ENCODE assay signal across 8 cellular contexts in genomic region chr11:102451693-102452460, GRCh38. TPM values are rescaled to one million over a fixed set of nuclear protein-coding genes. Genes with fewer than 3 reads are reported as not detected.
DNase-seq lines count a peak whose midpoint lies in the region; ATAC-seq and TF ChIP-seq lines count a peak whose summit lies in the region.

No MANE protein-coding gene starts in this region.

- H3K36me3 ChIP-seq in HUES48 (ENCODE audit: control insufficient read depth, insufficient read depth, low read length) (peaks cover 17% of the 10 kb centered on the region; the same call in 1 of the 2 replicates), thyroid gland (no peaks in the 10 kb centered on the region)

- H3K36me3 Mint-ChIP-seq in osteocyte (ENCODE audit: unreplicated experiment) = peaks cover 9% of the 10 kb centered on the region

- peak overlapping the region; percentile 85 for H3K4me3 ChIP-seq in HUES48 (ENCODE audit: low read depth, low read length)
- peak overlapping the region; percentile 37 to 85 (median 72) for H3K4me3 ChIP-seq in thyroid gland (replicated peaks in 1 of 3)

- TF ChIP-seq POLR2A in thyroid gland (IDR thresholded peaks at IDR 0.05) = peak in 1 of 2 donors; percentile 79

- TF ChIP-seq CTCF in osteocyte (IDR thresholded peaks at IDR 0.05) = peak; percentile 32
- no peak for TF ChIP-seq CTCF in thyroid gland (IDR thresholded peaks at IDR 0.05)

- peaks cover 64% of the 10 kb centered on the region for H3K4me1 Mint-ChIP-seq in osteocyte (ENCODE audit: unreplicated experiment)

- no peaks in the 10 kb centered on the region for H3K27me3 Mint-ChIP-seq in osteocyte (ENCODE audit: unreplicated experiment)

- H3K27ac Mint-ChIP-seq in osteocyte (ENCODE audit: unreplicated experiment) = peak overlapping the region; percentile 96

- H3K27ac ChIP-seq in HUES48 (ENCODE audit: low read depth, low read length) (peak overlapping the region; percentile 91), thyroid gland (peak overlapping the region; percentile 87 to 97 (median 95))

- no peaks in the 10 kb centered on the region for H3K9me3 Mint-ChIP-seq in osteocyte (ENCODE audit: unreplicated experiment)

- H3K27me3 ChIP-seq in HUES48 (ENCODE audit: control insufficient read depth, insufficient read depth, low read length) = peaks cover 42% of the 10 kb centered on the region
- no peaks in the 10 kb centered on the region for H3K27me3 ChIP-seq in thyroid gland

- H3K4me1 ChIP-seq in HUES48 (ENCODE audit: control insufficient read depth, insufficient read depth, low read length) (peaks cover 42% of the 10 kb centered on the region), thyroid gland (peaks cover 51 to 61% of the 10 kb centered on the region in 2 donors)

- H3K9ac ChIP-seq in HUES48 (ENCODE audit: low read depth, low read length) = peak overlapping the region; percentile 89

- peak; percentile 63 for DNase-seq in DMS153 (lab: John Stamatoyannopoulos, UW)
- peak; percentile 63 for DNase-seq in RPMI7951 (ENCODE audit: low read depth)
- DNase-seq in activated gamma-delta T cell treated with Interleukin-2 at 50 U/mL for 16 hours = peak; percentile 71
- peak; percentile 52 for DNase-seq in glomerular visceral epithelial cell (ENCODE audit: extremely low spot score)
- DNase-seq in osteocyte (ENCODE audit: extremely low spot score, unreplicated experiment) = no peak
- DNase-seq in thyroid gland = peak; percentile 64 to 69

- intact Hi-C loops in thyroid gland (cut with DNase I) = no loop called here

- 0 to 1% methylated on average over 27 to 30 of the region's 55 CpGs for WGBS in thyroid gland, 2 donors

- peak; percentile 49 for ATAC-seq in GM21381 (IDR thresholded peaks at IDR 0.05; ENCODE audit: unreplicated experiment)

- H3K9me3 ChIP-seq in HUES48 (ENCODE audit: control insufficient read depth, insufficient read depth, low read length) (no peaks in the 10 kb centered on the region), thyroid gland (no peaks in the 10 kb centered on the region)

- H3K4me3 Mint-ChIP-seq in osteocyte (ENCODE audit: unreplicated experiment) = peak overlapping the region; percentile 98

RNA-seq across cellular contexts. Expression of gene TMEM123, which starts 0.7 kb away (rescaled TPM):
- 188 and 257 TPM in 2 replicates for total RNA-seq in RPMI7951 (2014; rRNA removed; shearing (Covaris generic))
- 244 and 250 TPM in 2 replicates for total RNA-seq in osteocyte
- total RNA-seq in thyroid gland = 100 to 1,000 TPM; 282 to 506 (median 336) TPM
